In genomic region chr1:89827902-89828301, GRCh38 we compare ENCODE assay signal across 9 cellular contexts.
"Had no signal": no experiment of that assay in that cellular context is flagged by ENCODE, and none has a peak within 500 bp of the region (broad histone marks: within the 10 kb centered on the region; RNA-seq: fewer than 3 reads in every experiment).

No MANE protein-coding gene starts in this region.

- FAIRE-seq: K562 had no signal

- H3K9me3 ChIP-seq: HAP-1 had no signal

- ATAC-seq: HCT116, K562 had no signal

- H3K4me3 ChIP-seq: GM23248, HAP-1, K562 had no signal

- H3K27ac ChIP-seq: GM23248, HL-60 had no signal

- H3K9ac ChIP-seq: GM23248 had no signal

- H2AFZ ChIP-seq: GM23248 had no signal

- DNase-seq: GM23248, GOT3, H7, IMR-90, KG1 had no signal
